15 cellular contexts compared by ENCODE assay signal in the genomic region with DNA sequence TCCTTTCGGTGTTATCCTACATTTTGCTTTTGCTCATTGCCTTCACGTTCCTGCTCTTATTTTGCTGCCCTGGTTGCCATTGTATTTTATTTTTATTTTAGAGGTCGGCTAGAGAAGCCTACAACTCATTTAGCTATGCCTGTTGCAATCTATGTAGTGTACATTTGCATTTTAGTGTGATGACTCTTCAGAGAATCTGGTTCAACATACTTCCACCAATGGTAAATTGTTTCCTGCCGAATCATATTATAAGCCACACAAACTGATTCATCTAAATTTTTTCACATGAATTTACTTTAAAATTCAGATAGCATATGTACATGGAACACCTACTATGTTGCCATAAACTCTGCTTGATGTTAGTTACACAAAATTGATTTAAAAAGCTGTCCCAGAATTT.
DNase-seq lines count a peak whose midpoint lies in the region; ATAC-seq, FAIRE-seq and TF ChIP-seq lines count a peak whose summit lies in the region.
"Had no signal": no experiment of that assay in that cellular context is flagged by ENCODE, and none has a peak within 500 bp of the region (broad histone marks: within the 10 kb centered on the region; RNA-seq: fewer than 3 reads in every experiment).

No MANE protein-coding gene starts in this region.

- dilution Hi-C loops in endothelial cell of umbilical vein (cut with MboI; ENCODE audit: extremely low pct_ligation_motif_present, low sequenced_read_pairs): no loop called here

- CTCF ChIA-PET in SK-N-SH (lab: Yijun Ruan, JAX) (no interaction called here), endothelial cell of umbilical vein (lab: Charles Lee) (no interaction called here)

- H3K9me2 ChIP-seq in SK-N-SH: no peaks in the 10 kb centered on the region

- H3K36me3 ChIP-seq in SK-N-SH (replicated peaks in 1 of 2; ENCODE audit: control insufficient read depth in 1 of 2, insufficient read depth in 2 of 2, low read length in 1 of 2) (no peaks in the 10 kb centered on the region), endothelial cell of umbilical vein (ENCODE audit: control insufficient read depth in 2 of 2, extremely low read depth in 1 of 2, insufficient read depth in 2 of 2, low read length in 2 of 2) (no peaks in the 10 kb centered on the region), aorta (ENCODE audit: control insufficient read depth in 1 of 2, insufficient read depth in 2 of 2, low read length in 1 of 2) (no peaks in the 10 kb centered on the region)
- H3K36me3 ChIP-seq: right atrium auricular region had no signal

- H3K4me1 ChIP-seq in SK-N-SH (ENCODE audit: control insufficient read depth in 1 of 2, insufficient read depth in 2 of 2, low read depth in 1 of 2, low read length in 1 of 2): peaks cover 0 to 6% of the 10 kb centered on the region in 2 experiments; a peak in 1 of 4 replicates
- peaks cover 3% of the 10 kb centered on the region for H3K4me1 ChIP-seq in endothelial cell of umbilical vein (ENCODE audit: control insufficient read depth, extremely low read depth, insufficient read depth, low read length)
- H3K4me1 ChIP-seq in aorta (ENCODE audit: control insufficient read depth in 1 of 2, insufficient read depth in 2 of 2, low read length in 2 of 2): no peaks in the 10 kb centered on the region
- H3K4me1 ChIP-seq: right atrium auricular region had no signal

- FAIRE-seq in H54 (lab: Jason Lieb, UNC) (peak; percentile 83), endothelial cell of umbilical vein (lab: Jason Lieb, UNC) (peak; percentile 73)

- DNase-seq in H54 (ENCODE audit: insufficient read length, low spot score) (no peak), SK-N-SH (no peak), endothelial cell of umbilical vein (ENCODE audit: low read depth, low spot score) (peak; percentile 45), skeletal muscle cell (ENCODE audit: low read depth) (peak; percentile 55), activated gamma-delta T cell treated with Interleukin-2 at 50 U/mL for 16 hours (no peak), OCI-M1 (lab: John Stamatoyannopoulos, UW) (no peak), aorta (no peak)
- DNase-seq: activated CD4-positive, alpha-beta T cell treated with anti-CD3 and anti-CD28 coated beads for 1 hour; glutamatergic neuron; left ventricle myocardium superior; NCI-H1105; NCI-H2107; nucleus accumbens had no signal

- TF ChIP-seq POLR2A in H54 (IDR thresholded peaks at IDR 0.05; ENCODE audit: low read depth, low read length) (no peak), endothelial cell of umbilical vein (IDR thresholded peaks at IDR 0.05; ENCODE audit: low read depth, low read length) (no peak)

- H3K79me2 ChIP-seq in SK-N-SH (ENCODE audit: insufficient read depth) (no peaks in the 10 kb centered on the region), endothelial cell of umbilical vein (ENCODE audit: control insufficient read depth, insufficient read depth, low read length) (no peaks in the 10 kb centered on the region)

- H3K9me3 ChIP-seq in SK-N-SH: no peaks in the 10 kb centered on the region
- H3K9me3 ChIP-seq in endothelial cell of umbilical vein (replicated peaks; ENCODE audit: control insufficient read depth, insufficient read depth, low read length): no peaks in the 10 kb centered on the region
- no peaks in the 10 kb centered on the region for H3K9me3 ChIP-seq in aorta (ENCODE audit: control insufficient read depth, low read length)
- H3K9me3 ChIP-seq: right atrium auricular region had no signal

- H3K4me2 ChIP-seq in SK-N-SH (no peak overlapping the region), endothelial cell of umbilical vein (ENCODE audit: insufficient read depth, low read length) (no peak overlapping the region)

- 44% methylated on average over 4 of the region's 4 CpGs for WGBS in SK-N-SH (ENCODE audit: low lambda C conversion rate)
- WGBS in aorta, 2 donors: 55 to 71% methylated on average over 4 of the region's 4 CpGs

- POLR2A ChIA-PET in SK-N-SH (lab: Yijun Ruan, JAX): no interaction called here
- POLR2A ChIA-PET in endothelial cell of umbilical vein (lab: Charles Lee): no interaction called here

- intact Hi-C loops in endothelial cell of umbilical vein (cut with micrococcal nuclease): no loop called here
- intact Hi-C loops in aorta (cut with DNase I): no loop called here

- H4K20me1 ChIP-seq in SK-N-SH (ENCODE audit: insufficient read depth): no peaks in the 10 kb centered on the region
- H4K20me1 ChIP-seq in endothelial cell of umbilical vein (replicated peaks; ENCODE audit: control insufficient read depth, extremely low read depth, insufficient read depth, low read length): no peaks in the 10 kb centered on the region

- H3K27me3 ChIP-seq in SK-N-SH (ENCODE audit: insufficient read depth): no peaks in the 10 kb centered on the region
- no peaks in the 10 kb centered on the region for H3K27me3 ChIP-seq in endothelial cell of umbilical vein (ENCODE audit: control insufficient read depth in 2 of 2, insufficient read depth in 2 of 2, low read length in 2 of 2)
- H3K27me3 ChIP-seq in aorta (ENCODE audit: control insufficient read depth in 1 of 2, insufficient read depth in 2 of 2, low read length in 1 of 2): no peaks in the 10 kb centered on the region
- H3K27me3 ChIP-seq: right atrium auricular region had no signal

- H3F3A ChIP-seq in SK-N-SH (replicated peaks; ENCODE audit: insufficient read depth): peaks cover 6% of the 10 kb centered on the region

- no peak overlapping the region for H3K4me3 ChIP-seq in SK-N-SH (ENCODE audit: low read depth in 2 of 2, low read length in 1 of 2)
- no peak overlapping the region for H3K4me3 ChIP-seq in endothelial cell of umbilical vein (replicated peaks in 1 of 3; ENCODE audit: insufficient read depth in 1 of 3, low read depth in 1 of 3, low read length in 3 of 3)
- H3K4me3 ChIP-seq in skeletal muscle cell (ENCODE audit: low read depth, low read length): no peak overlapping the region
- no peak overlapping the region for H3K4me3 ChIP-seq in aorta (ENCODE audit: low read length in 2 of 2)
- H3K4me3 ChIP-seq: right atrium auricular region, SK-N-MC had no signal

- TF ChIP-seq EP300 in SK-N-SH (IDR thresholded peaks at IDR 0.05; ENCODE audit: borderline replicate concordance in 1 of 2, low read depth in 1 of 2, low read length in 1 of 2): peak in 1 of 2 experiments; percentile 73; a peak in 1 of 4 replicates

- no TSS peak for BruUV-seq in endothelial cell of umbilical vein (replicated peaks; lab: Mats Ljungman, UMichigan)

- H3K27ac ChIP-seq in SK-N-SH (ENCODE audit: low read depth in 2 of 2, low read length in 1 of 2) (peak overlapping the region in 1 of 2 experiments; percentile 40; a peak in 2 of 4 replicates), endothelial cell of umbilical vein (ENCODE audit: insufficient read depth, low read depth, low read length) (no peak overlapping the region), aorta (ENCODE audit: low read depth in 1 of 2, low read length in 2 of 2) (no peak overlapping the region)
- H3K27ac ChIP-seq: right atrium auricular region had no signal

- no peak for TF ChIP-seq RAD21 in SK-N-SH (IDR thresholded peaks at IDR 0.05; ENCODE audit: low read length)

- no peak overlapping the region for H3K9ac ChIP-seq in SK-N-SH
- H3K9ac ChIP-seq in endothelial cell of umbilical vein (replicated peaks; ENCODE audit: extremely low read depth, insufficient read depth, low read length): no peak overlapping the region

- H2AFZ ChIP-seq in SK-N-SH (ENCODE audit: low read depth) (peak overlapping the region; percentile 64; the same call in 1 of the 2 replicates), endothelial cell of umbilical vein (ENCODE audit: low read depth, low read length) (peak overlapping the region; percentile 75)

- no peak for ATAC-seq in aorta (ENCODE audit: low FRiP score)
- ATAC-seq: left ventricle myocardium superior had no signal

- TF ChIP-seq CTCF in SK-N-SH (IDR thresholded peaks at IDR 0.05) (no peak), endothelial cell of umbilical vein (IDR thresholded peaks at IDR 0.05; ENCODE audit: extremely low read depth in 1 of 2, insufficient read depth in 1 of 2, low read depth in 1 of 2, low read length in 2 of 2) (no peak)

- H3K9me1 ChIP-seq in endothelial cell of umbilical vein (replicated peaks; ENCODE audit: control insufficient read depth, extremely low read depth, insufficient read depth, low read length): peaks cover 2% of the 10 kb centered on the region

TF ChIP-seq in SK-N-SH, 30 proteins besides CTCF, POLR2A, EP300 and RAD21 (continues in another document):
- peak; percentile 58; the same call in 1 of the 2 replicates for TF ChIP-seq TEAD4 (IDR thresholded peaks at IDR 0.05; ENCODE audit: borderline replicate concordance, insufficient read depth)
- peak; percentile 56 for TF ChIP-seq TCF12 (IDR thresholded peaks at IDR 0.05)
- TF ChIP-seq RXRA (IDR thresholded peaks at IDR 0.05; ENCODE audit: borderline replicate concordance, low read depth): no peak
- no peak for TF ChIP-seq FOXJ3 (CRISPR knock-in tag; IDR thresholded peaks at IDR 0.05)
- TF ChIP-seq, protein P1, sequence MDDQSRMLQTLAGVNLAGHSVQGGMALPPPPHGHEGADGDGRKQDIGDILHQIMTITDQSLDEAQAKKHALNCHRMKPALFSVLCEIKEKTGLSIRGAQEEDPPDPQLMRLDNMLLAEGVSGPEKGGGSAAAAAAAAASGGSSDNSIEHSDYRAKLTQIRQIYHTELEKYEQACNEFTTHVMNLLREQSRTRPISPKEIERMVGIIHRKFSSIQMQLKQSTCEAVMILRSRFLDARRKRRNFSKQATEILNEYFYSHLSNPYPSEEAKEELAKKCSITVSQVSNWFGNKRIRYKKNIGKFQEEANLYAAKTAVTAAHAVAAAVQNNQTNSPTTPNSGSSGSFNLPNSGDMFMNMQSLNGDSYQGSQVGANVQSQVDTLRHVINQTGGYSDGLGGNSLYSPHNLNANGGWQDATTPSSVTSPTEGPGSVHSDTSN (IDR thresholded peaks at IDR 0.05): peak; percentile 20; the same call in 1 of the 2 replicates

TF ChIP-seq in endothelial cell of umbilical vein, 7 proteins besides CTCF, POLR2A, EP300 and RAD21:
- TF ChIP-seq EZH2 (IDR thresholded peaks at IDR 0.05; ENCODE audit: borderline replicate concordance, low read depth, low read length, severe bottlenecking) (no peak), MYC (IDR thresholded peaks at IDR 0.05; ENCODE audit: low read depth, low read length) (no peak), POLR2AphosphoS5 (IDR thresholded peaks at IDR 0.05; ENCODE audit: insufficient read depth, low read depth, low read length) (no peak), GATA2 (IDR thresholded peaks at IDR 0.05; ENCODE audit: insufficient read depth, insufficient read length, low read depth, low read length) (peak; percentile 42), FOS (IDR thresholded peaks at IDR 0.05; ENCODE audit: borderline replicate concordance, insufficient read depth, low read length) (peak; percentile 46), JUN (IDR thresholded peaks at IDR 0.05; ENCODE audit: borderline replicate concordance, insufficient read depth, insufficient read length, low read depth) (no peak)
- TF ChIP-seq, protein P2, sequence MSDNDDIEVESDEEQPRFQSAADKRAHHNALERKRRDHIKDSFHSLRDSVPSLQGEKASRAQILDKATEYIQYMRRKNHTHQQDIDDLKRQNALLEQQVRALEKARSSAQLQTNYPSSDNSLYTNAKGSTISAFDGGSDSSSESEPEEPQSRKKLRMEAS (IDR thresholded peaks at IDR 0.05; ENCODE audit: insufficient read depth, insufficient read length): no peak

Comparison
In these comparisons a context has a peak if more than half of its experiments do, and no peak if none do; other contexts are left out.
1. DNase-seq: peak in endothelial cell of umbilical vein (single experiment) and skeletal muscle cell (single experiment); none in H54 (single experiment), SK-N-SH (single experiment), activated gamma-delta T cell treated with Interleukin-2 at 50 U/mL for 16 hours (single experiment), OCI-M1 (single experiment) and aorta (0 of 2).